1 cellular context compared by ENCODE assay signal in the genomic region with DNA sequence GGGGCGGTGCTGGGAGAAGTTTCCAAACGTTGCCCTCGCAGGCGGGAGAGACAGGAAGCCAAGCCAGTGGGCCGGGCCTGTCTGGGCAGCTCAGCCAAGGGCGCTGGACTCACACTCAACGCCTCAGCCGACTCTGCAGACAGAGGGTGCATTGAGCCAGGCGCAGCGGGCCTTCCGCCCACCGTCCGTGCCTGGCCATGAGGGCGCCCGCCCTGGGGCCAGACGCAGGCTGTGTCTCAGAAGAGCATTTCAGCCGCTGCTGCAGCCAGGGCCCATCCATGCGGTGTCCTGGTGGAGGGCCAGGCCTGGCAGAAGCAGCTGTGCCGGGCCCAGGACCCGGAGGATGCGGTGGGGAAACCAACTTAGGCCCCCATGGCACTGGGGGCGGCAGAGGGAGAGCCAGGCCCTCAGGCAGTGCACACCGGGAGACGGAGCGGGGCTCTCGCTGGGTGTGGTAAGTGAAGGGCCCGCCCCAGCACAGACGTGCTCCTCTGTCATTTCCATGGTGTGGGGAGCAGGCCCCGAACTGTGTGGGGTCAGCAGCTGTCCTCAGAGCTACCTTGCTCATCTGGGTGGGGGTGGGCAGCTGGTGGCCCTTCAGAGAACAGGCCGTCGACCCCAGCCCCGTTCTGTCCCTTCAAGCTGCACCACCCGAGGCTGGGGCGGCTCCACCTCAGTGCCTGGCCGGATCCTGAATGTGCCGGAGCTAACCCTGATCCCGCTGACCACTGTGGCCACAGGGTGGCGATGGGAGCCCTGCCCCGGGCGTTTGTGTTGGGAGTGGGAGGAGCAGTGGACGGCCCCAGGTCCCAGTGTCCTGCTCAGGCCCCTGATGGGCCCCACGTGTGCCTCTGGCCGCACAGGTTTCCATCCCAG.
TF ChIP-seq lines count a peak whose summit lies in the region.

No MANE protein-coding gene starts in this region.

TF ChIP-seq in HepG2, 621 proteins besides CTCF, POLR2A, EP300 and RAD21 (continued from another document and continues in another):
- TF ChIP-seq, protein P1, sequence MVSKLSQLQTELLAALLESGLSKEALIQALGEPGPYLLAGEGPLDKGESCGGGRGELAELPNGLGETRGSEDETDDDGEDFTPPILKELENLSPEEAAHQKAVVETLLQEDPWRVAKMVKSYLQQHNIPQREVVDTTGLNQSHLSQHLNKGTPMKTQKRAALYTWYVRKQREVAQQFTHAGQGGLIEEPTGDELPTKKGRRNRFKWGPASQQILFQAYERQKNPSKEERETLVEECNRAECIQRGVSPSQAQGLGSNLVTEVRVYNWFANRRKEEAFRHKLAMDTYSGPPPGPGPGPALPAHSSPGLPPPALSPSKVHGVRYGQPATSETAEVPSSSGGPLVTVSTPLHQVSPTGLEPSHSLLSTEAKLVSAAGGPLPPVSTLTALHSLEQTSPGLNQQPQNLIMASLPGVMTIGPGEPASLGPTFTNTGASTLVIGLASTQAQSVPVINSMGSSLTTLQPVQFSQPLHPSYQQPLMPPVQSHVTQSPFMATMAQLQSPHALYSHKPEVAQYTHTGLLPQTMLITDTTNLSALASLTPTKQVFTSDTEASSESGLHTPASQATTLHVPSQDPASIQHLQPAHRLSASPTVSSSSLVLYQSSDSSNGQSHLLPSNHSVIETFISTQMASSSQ (IDR thresholded peaks at IDR 0.05; ENCODE audit: low read depth) = no peak
- TF ChIP-seq, protein P1 (CRISPR knock-in tag; IDR thresholded peaks at IDR 0.05; ENCODE audit: borderline replicate concordance) = no peak
- no peak for TF ChIP-seq GTF2F1 (IDR thresholded peaks at IDR 0.05; ENCODE audit: low read length)
- TF ChIP-seq KDM3A (CRISPR knock-in tag; IDR thresholded peaks at IDR 0.05; ENCODE audit: low read depth) = peak; percentile 53; the same call in 1 of the 2 replicates
- TF ChIP-seq, protein P2, sequence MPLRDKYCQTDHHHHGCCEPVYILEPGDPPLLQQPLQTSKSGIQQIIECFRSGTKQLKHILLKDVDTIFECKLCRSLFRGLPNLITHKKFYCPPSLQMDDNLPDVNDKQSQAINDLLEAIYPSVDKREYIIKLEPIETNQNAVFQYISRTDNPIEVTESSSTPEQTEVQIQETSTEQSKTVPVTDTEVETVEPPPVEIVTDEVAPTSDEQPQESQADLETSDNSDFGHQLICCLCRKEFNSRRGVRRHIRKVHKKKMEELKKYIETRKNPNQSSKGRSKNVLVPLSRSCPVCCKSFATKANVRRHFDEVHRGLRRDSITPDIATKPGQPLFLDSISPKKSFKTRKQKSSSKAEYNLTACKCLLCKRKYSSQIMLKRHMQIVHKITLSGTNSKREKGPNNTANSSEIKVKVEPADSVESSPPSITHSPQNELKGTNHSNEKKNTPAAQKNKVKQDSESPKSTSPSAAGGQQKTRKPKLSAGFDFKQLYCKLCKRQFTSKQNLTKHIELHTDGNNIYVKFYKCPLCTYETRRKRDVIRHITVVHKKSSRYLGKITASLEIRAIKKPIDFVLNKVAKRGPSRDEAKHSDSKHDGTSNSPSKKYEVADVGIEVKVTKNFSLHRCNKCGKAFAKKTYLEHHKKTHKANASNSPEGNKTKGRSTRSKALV (CRISPR knock-in tag; IDR thresholded peaks at IDR 0.05) = no peak; the same call in 1 of the 2 replicates
- TF ChIP-seq, protein P3, sequence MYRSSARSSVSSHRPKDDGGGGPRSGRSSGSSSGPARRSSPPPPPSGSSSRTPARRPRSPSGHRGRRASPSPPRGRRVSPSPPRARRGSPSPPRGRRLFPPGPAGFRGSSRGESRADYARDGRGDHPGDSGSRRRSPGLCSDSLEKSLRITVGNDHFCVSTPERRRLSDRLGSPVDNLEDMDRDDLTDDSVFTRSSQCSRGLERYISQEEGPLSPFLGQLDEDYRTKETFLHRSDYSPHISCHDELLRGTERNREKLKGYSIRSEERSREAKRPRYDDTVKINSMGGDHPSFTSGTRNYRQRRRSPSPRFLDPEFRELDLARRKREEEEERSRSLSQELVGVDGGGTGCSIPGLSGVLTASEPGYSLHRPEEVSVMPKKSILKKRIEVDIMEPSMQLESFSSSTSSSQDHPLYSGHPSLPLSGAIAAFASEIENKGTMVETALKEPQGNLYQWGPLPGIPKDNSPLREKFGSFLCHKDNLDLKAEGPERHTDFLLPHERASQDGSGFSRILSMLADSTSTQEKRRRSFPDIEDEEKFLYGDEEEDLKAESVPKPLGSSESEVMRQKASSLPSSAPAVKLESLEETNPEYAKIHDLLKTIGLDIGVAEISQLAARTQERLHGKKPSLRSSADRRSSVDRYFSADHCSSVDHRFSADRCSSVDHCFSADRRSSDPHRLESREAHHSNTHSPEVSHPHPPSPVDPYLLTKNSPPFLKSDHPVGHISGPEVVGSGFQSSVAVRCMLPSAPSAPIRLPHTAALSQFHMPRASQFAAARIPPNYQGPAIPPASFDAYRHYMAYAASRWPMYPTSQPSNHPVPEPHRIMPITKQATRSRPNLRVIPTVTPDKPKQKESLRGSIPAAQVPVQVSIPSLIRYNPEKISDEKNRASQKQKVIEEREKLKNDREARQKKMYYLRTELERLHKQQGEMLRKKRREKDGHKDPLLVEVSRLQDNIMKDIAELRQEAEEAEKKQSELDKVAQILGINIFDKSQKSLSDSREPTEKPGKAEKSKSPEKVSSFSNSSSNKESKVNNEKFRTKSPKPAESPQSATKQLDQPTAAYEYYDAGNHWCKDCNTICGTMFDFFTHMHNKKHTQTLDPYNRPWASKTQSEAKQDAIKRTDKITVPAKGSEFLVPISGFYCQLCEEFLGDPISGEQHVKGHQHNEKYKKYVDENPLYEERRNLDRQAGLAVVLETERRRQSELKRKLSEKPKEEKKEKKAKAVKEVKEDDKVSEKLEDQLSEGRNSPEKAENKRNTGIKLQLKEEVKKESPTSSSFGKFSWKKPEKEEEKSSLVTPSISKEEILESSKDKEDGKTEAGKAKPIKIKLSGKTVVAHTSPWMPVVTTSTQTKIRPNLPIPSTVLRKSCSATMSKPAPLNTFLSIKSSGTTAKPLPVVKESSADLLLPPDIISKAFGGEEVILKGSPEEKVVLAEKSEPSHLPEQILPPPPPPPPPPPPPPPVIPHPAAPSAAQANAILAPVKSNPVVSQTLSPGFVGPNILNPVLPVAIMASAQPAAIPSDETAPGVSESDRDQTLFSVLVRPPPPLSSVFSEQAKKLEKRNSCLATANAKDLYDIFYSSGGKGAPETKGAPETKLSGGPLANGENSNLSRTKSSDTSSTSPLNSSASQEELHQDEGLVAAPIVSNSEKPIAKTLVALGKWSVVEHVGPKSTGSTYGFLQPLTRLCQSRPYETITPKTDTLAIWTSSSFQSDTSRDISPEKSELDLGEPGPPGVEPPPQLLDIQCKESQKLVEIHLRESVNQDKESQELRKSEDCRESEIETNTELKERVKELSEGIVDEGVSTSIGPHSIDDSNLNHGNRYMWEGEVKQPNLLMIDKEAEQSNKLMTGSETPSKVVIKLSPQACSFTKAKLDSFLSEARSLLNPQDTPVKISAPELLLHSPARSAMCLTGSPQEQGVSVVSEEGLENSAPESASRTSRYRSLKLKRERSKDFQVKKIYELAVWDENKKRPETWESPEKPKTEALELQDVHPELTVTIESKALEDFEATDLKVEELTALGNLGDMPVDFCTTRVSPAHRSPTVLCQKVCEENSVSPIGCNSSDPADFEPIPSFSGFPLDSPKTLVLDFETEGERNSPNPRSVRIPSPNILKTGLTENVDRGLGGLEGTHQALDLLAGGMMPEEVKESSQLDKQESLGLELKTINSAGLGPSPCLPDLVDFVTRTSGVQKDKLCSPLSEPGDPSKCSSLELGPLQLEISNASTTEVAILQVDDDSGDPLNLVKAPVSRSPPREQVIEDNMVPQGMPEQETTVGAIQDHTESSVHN (CRISPR knock-in tag; IDR thresholded peaks at IDR 0.05) = no peak
- peak; percentile 83; the same call in 1 of the 2 replicates for TF ChIP-seq ZNF354B (CRISPR knock-in tag; IDR thresholded peaks at IDR 0.05)
- peak; percentile 46; the same call in 1 of the 2 replicates for TF ChIP-seq ZNF543 (CRISPR knock-in tag; IDR thresholded peaks at IDR 0.05)
- TF ChIP-seq ATM (IDR thresholded peaks at IDR 0.05; ENCODE audit: borderline replicate concordance) = no peak
- TF ChIP-seq, protein P4, sequence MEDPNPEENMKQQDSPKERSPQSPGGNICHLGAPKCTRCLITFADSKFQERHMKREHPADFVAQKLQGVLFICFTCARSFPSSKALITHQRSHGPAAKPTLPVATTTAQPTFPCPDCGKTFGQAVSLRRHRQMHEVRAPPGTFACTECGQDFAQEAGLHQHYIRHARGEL (CRISPR knock-in tag; IDR thresholded peaks at IDR 0.05) = no peak
- peak in 1 of 2 experiments; percentile 84; a peak in 2 of 4 replicates for TF ChIP-seq KLF16 (CRISPR knock-in tag; IDR thresholded peaks at IDR 0.05)
- no peak; the same call in 1 of the 2 replicates for TF ChIP-seq SNAPC2 (CRISPR knock-in tag; IDR thresholded peaks at IDR 0.05)
- TF ChIP-seq, protein P5, sequence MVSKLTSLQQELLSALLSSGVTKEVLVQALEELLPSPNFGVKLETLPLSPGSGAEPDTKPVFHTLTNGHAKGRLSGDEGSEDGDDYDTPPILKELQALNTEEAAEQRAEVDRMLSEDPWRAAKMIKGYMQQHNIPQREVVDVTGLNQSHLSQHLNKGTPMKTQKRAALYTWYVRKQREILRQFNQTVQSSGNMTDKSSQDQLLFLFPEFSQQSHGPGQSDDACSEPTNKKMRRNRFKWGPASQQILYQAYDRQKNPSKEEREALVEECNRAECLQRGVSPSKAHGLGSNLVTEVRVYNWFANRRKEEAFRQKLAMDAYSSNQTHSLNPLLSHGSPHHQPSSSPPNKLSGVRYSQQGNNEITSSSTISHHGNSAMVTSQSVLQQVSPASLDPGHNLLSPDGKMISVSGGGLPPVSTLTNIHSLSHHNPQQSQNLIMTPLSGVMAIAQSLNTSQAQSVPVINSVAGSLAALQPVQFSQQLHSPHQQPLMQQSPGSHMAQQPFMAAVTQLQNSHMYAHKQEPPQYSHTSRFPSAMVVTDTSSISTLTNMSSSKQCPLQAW (CRISPR knock-in tag; IDR thresholded peaks at IDR 0.05) = peak; percentile 41; the same call in 1 of the 2 replicates
- peak; percentile 47; the same call in 1 of the 2 replicates for TF ChIP-seq SALL2 (CRISPR knock-in tag; IDR thresholded peaks at IDR 0.05)
- TF ChIP-seq, protein P6, sequence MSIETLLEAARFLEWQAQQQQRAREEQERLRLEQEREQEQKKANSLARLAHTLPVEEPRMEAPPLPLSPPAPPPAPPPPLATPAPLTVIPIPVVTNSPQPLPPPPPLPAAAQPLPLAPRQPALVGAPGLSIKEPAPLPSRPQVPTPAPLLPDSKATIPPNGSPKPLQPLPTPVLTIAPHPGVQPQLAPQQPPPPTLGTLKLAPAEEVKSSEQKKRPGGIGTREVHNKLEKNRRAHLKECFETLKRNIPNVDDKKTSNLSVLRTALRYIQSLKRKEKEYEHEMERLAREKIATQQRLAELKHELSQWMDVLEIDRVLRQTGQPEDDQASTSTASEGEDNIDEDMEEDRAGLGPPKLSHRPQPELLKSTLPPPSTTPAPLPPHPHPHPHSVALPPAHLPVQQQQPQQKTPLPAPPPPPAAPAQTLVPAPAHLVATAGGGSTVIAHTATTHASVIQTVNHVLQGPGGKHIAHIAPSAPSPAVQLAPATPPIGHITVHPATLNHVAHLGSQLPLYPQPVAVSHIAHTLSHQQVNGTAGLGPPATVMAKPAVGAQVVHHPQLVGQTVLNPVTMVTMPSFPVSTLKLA (IDR thresholded peaks at IDR 0.05) = no peak; the same call in 1 of the 2 replicates
- TF ChIP-seq, protein P7, sequence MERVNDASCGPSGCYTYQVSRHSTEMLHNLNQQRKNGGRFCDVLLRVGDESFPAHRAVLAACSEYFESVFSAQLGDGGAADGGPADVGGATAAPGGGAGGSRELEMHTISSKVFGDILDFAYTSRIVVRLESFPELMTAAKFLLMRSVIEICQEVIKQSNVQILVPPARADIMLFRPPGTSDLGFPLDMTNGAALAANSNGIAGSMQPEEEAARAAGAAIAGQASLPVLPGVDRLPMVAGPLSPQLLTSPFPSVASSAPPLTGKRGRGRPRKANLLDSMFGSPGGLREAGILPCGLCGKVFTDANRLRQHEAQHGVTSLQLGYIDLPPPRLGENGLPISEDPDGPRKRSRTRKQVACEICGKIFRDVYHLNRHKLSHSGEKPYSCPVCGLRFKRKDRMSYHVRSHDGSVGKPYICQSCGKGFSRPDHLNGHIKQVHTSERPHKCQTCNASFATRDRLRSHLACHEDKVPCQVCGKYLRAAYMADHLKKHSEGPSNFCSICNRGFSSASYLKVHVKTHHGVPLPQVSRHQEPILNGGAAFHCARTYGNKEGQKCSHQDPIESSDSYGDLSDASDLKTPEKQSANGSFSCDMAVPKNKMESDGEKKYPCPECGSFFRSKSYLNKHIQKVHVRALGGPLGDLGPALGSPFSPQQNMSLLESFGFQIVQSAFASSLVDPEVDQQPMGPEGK (CRISPR knock-in tag; IDR thresholded peaks at IDR 0.05) = peak; percentile 41; the same call in 1 of the 2 replicates
